In genomic region chr1:228226956-228227791, GRCh38 we compare ENCODE assay signal across 9 cellular contexts. TPM values are rescaled to one million over a fixed set of nuclear protein-coding genes. Genes with fewer than 3 reads are reported as not detected.
DNase-seq lines count a peak whose midpoint lies in the region; ATAC-seq and TF ChIP-seq lines count a peak whose summit lies in the region.
"Had no signal": no experiment of that assay in that cellular context is flagged by ENCODE, and none has a peak within 500 bp of the region (broad histone marks: within the 10 kb centered on the region; RNA-seq: fewer than 3 reads in every experiment).

No MANE protein-coding gene starts in this region.

- H3K4me3 ChIP-seq in PC-3 (ENCODE audit: low read length) (no peak overlapping the region), gastrocnemius medialis (peak overlapping the region in 1 of 4 donors; percentile 26), dorsolateral prefrontal cortex (no peak overlapping the region)

- H3K27ac ChIP-seq in PC-3 (ENCODE audit: low read length) (no peak overlapping the region), gastrocnemius medialis (peak overlapping the region; percentile 97 to 100 (median 100)), dorsolateral prefrontal cortex (no peak overlapping the region)

- DNase-seq in NCI-H1092 treated with DMSO at 0.1 percent for 48 hours (lab: John Stamatoyannopoulos, UW) (peak; percentile 16), NCI-H1092 (lab: John Stamatoyannopoulos, UW) (no peak), PC-3 (peak; percentile 19), fibroblast of gingiva (ENCODE audit: low read depth) (peak; percentile 16), gastrocnemius medialis (peak in 1 of 2 donors; percentile 80), OCI-M2 (lab: John Stamatoyannopoulos, UW; ENCODE audit: unreplicated experiment) (no peak), dorsolateral prefrontal cortex (no peak), UCSD-AML1 (lab: John Stamatoyannopoulos, UW; ENCODE audit: unreplicated experiment) (no peak)
- DNase-seq: activated naive CD8-positive, alpha-beta T cell treated with anti-CD3 and anti-CD28 coated beads, Interleukin-2, amount 10 ng/mL, durations not matched to agents 7 days and 5 days had no signal

- H3K79me2 ChIP-seq in PC-3 (ENCODE audit: low read length) = no peaks in the 10 kb centered on the region

- no peaks in the 10 kb centered on the region for H3F3A ChIP-seq in PC-3 (ENCODE audit: low read length, unreplicated experiment)

- H3K9me3 ChIP-seq in PC-3 (ENCODE audit: low read length) (no peaks in the 10 kb centered on the region), gastrocnemius medialis (no peaks in the 10 kb centered on the region)

- no peak for TF ChIP-seq POLR2A in gastrocnemius medialis (IDR thresholded peaks at IDR 0.05)

- H3K4me2 ChIP-seq in PC-3 (ENCODE audit: low read length) = no peak overlapping the region

- no TSS peak for BruUV-seq in PC-3 (replicated peaks; lab: Mats Ljungman, UMichigan)

- ATAC-seq in PC-3 (peak; percentile 52; the same call in 1 of the 2 replicates), gastrocnemius medialis (peak; percentile 8 to 60)

- POLR2A ChIA-PET in PC-3 (lab: Charles Lee; ENCODE audit: unreplicated experiment) = no interaction called here

- peaks cover 16% of the 10 kb centered on the region for H3K4me1 ChIP-seq in PC-3 (ENCODE audit: insufficient read depth, low read length)
- H3K4me1 ChIP-seq in gastrocnemius medialis = peaks cover 87 to 93% of the 10 kb centered on the region in 2 donors

- H3K27me3 ChIP-seq in PC-3 (ENCODE audit: low read length) (no peaks in the 10 kb centered on the region), gastrocnemius medialis (no peaks in the 10 kb centered on the region), dorsolateral prefrontal cortex (no peaks in the 10 kb centered on the region)

- no peak overlapping the region for H3K9ac ChIP-seq in PC-3 (ENCODE audit: low read length)

- no peak overlapping the region for H2AFZ ChIP-seq in PC-3 (ENCODE audit: low read length)

- intact Hi-C loops in PC-3 (cut with micrococcal nuclease) (no loop called here), gastrocnemius medialis (cut with DNase I; ENCODE audit: low total_unique reads) (loop anchor here (5.0 kb wide), 1 partner anchor 55 kb away; no protein-coding TSS in a partner anchor), dorsolateral prefrontal cortex (cut with DNase I) (no loop called here)

- in situ Hi-C loops in gastrocnemius medialis (cut with MboI; ENCODE audit: low sequenced_read_pairs in 4 of 4) = no loop called here

- peak; percentile 56 for TF ChIP-seq CTCF in PC-3 (conservative IDR thresholded peaks at IDR 0.05; ENCODE audit: low read depth, low read length)
- TF ChIP-seq CTCF in gastrocnemius medialis (IDR thresholded peaks at IDR 0.05 in 4 of 5, conservative IDR thresholded peaks at IDR 0.05 in 1 of 5) = peak; percentile 14 to 52 (median 42)
- TF ChIP-seq CTCF in dorsolateral prefrontal cortex (IDR thresholded peaks at IDR 0.05 in 54 of 56, conservative IDR thresholded peaks at IDR 0.05 in 2 of 56; ENCODE audit: low read depth in 1 of 56, partially characterized antibody in 56 of 56) = peak in 2 of 56 donors; percentile 6 to 7

- no peaks in the 10 kb centered on the region for H4K20me1 ChIP-seq in PC-3 (ENCODE audit: low read length)

- H3K36me3 ChIP-seq in PC-3 (ENCODE audit: low read depth, low read length) = peaks cover 17% of the 10 kb centered on the region
- peaks cover 0 to 62% of the 10 kb centered on the region in 2 donors for H3K36me3 ChIP-seq in gastrocnemius medialis

- H3K9me2 ChIP-seq in PC-3 (replicated peaks; ENCODE audit: low read length) = no peaks in the 10 kb centered on the region

- CTCF ChIA-PET in PC-3 (lab: Charles Lee) = no interaction called here

RNA-seq across cellular contexts. Expression of gene OBSCN, which starts 19.3 kb away (rescaled TPM):
- total RNA-seq in PC-3 (2014; rRNA removed) = 29.1 and 42.7 TPM in 2 replicates
- 1,000 to 10,000 TPM in 2 of 4 donors, 100 to 1,000 TPM in 2; 798 to 1,571 (median 1,162) TPM for total RNA-seq in gastrocnemius medialis
- 10 to 100 TPM in 107 of 120 experiments, 1 to 10 TPM in 13; 5.6 to 40.5 (median 13.8) TPM for total RNA-seq in dorsolateral prefrontal cortex

Comparison
In these comparisons a context has a peak if more than half of its experiments do, and no peak if none do; other contexts are left out.
1. DNase-seq: peak in NCI-H1092 treated with DMSO at 0.1 percent for 48 hours (single experiment), PC-3 (single experiment) and fibroblast of gingiva (single experiment); none in NCI-H1092 (single experiment), OCI-M2 (single experiment), dorsolateral prefrontal cortex (0 of 10) and UCSD-AML1 (single experiment).
2. H3K27ac ChIP-seq: peak in gastrocnemius medialis (4 of 4); none in PC-3 (single experiment) and dorsolateral prefrontal cortex (0 of 59).
3. RNA of gene OBSCN, which starts 19.3 kb away (total RNA-seq): 798 to 1,571 TPM in gastrocnemius medialis; 29.1 to 42.7 TPM in PC-3 and 5.6 to 40.5 TPM in dorsolateral prefrontal cortex; every median in the first group is over 10 times any median in the second.